Comparison of ENCODE assay signal across 11 cellular contexts in the genomic region with DNA sequence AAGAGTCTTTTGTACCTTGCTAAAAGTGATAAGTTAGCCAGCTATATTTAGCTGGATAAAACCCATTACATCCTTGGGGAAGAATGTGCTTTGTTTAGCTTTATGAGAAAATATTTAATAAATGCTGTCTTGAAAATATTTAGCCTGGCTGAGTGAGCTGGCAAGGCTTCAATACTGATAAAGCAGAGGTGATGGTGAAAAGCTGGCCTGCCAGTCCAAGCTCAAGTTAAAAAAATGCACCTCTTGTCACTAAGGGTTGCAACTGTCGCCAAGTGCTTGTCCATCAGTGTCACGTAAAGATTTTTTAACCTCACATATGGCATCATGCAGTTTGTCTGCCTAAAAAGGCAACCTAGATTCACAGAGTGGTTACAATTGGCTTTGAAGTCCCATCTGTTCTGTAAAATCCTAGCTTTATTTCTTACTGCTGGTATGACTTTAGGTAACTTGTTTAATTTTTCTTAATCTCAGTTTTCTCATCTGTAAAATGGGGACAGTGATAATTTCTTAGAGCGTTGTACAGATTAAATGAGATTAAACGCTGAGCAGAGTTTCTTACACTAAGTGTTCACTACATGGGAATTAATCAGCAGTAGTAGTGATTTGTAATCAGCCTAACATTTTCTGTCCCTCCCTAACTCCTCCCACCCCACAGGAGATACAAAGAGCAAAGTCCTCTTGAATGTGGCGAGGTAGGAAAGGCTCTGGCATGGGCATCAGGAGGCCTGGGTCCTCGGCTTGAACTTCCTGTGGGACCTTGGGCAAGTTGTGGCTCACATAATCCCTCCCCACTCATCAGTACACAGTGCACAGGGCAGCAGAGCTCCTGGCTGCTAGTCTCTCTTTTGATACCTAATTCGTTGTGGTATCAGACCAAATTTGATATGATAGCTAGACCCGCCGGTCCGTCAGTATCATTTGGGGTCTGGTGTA. TPM values are rescaled to one million over a fixed set of nuclear protein-coding genes. Genes with fewer than 3 reads are reported as not detected.
DNase-seq lines count a peak whose midpoint lies in the region; ATAC-seq, FAIRE-seq and TF ChIP-seq lines count a peak whose summit lies in the region.
"Had no signal": no experiment of that assay in that cellular context is flagged by ENCODE, and none has a peak within 500 bp of the region (broad histone marks: within the 10 kb centered on the region; RNA-seq: fewer than 3 reads in every experiment).

No MANE protein-coding gene starts in this region.

- H3K36me3 ChIP-seq in ascending aorta (no peaks in the 10 kb centered on the region), kidney (ENCODE audit: control insufficient read depth in 1 of 2, insufficient read depth in 2 of 2, low read length in 2 of 2) (no peaks in the 10 kb centered on the region)

- H3K4me3 ChIP-seq in ascending aorta (no peak overlapping the region), kidney (ENCODE audit: low read length in 2 of 2) (no peak overlapping the region)
- H3K4me3 ChIP-seq: PC-9 had no signal

- H3K4me1 ChIP-seq in ascending aorta: peaks cover 26 to 78% of the 10 kb centered on the region in 2 donors
- H3K4me1 ChIP-seq in kidney (ENCODE audit: control insufficient read depth in 1 of 2, insufficient read depth in 1 of 2, low read depth in 1 of 2, low read length in 2 of 2): peaks cover 29 to 46% of the 10 kb centered on the region in 2 donors

- no peak for TF ChIP-seq CTCF in ascending aorta (IDR thresholded peaks at IDR 0.05)
- no peak for TF ChIP-seq CTCF in kidney (IDR thresholded peaks at IDR 0.05; ENCODE audit: borderline replicate concordance, extremely low read depth, insufficient read depth)

- peak overlapping the region; percentile 60 for H3K27ac Mint-ChIP-seq in stimulated activated effector memory CD8-positive, alpha-beta T cell treated with anti-CD3 and anti-CD28 coated beads, Interleukin-12 subunit alpha, Interleukin-12 subunit beta, amount 100 ng/mL, for 72 hours

- H3K4me3 Mint-ChIP-seq in stimulated activated effector memory CD8-positive, alpha-beta T cell treated with anti-CD3 and anti-CD28 coated beads, Interleukin-12 subunit alpha, Interleukin-12 subunit beta, amount 100 ng/mL, for 72 hours: no peak overlapping the region

- FAIRE-seq in kidney (lab: Jason Lieb, UNC): no peak

- intact Hi-C loops in ascending aorta (cut with DNase I) (no loop called here), kidney (cut with DNase I) (no loop called here)

- no peaks in the 10 kb centered on the region for H3K27me3 ChIP-seq in ascending aorta

- no peak for TF ChIP-seq POLR2A in erythroblast (IDR thresholded peaks at IDR 0.05; ENCODE audit: low read length)

- H3K9ac ChIP-seq in kidney (ENCODE audit: low read length in 2 of 2): no peak overlapping the region

- H3K9me3 ChIP-seq in ascending aorta: no peaks in the 10 kb centered on the region
- H3K9me3 ChIP-seq in kidney (ENCODE audit: control insufficient read depth in 1 of 2, low read length in 2 of 2): no peaks in the 10 kb centered on the region

- peak; percentile 51 for DNase-seq in GM03348 (ENCODE audit: low spot score)
- DNase-seq in ascending aorta (ENCODE audit: low spot score in 2 of 2): peak in 1 of 2 donors; percentile 78
- no peak for DNase-seq in kidney
- DNase-seq in stimulated activated effector memory CD8-positive, alpha-beta T cell treated with anti-CD3 and anti-CD28 coated beads, Interleukin-12 subunit alpha, Interleukin-12 subunit beta, amount 100 ng/mL, for 72 hours (ENCODE audit: low spot score in 2 of 2): no peak
- no peak for DNase-seq in erythroblast (lab: John Stamatoyannopoulos, UW)
- DNase-seq in NCI-H2029 treated with DMSO at 0.1 percent for 48 hours (lab: John Stamatoyannopoulos, UW): no peak
- no peak for DNase-seq in islet precursor cell
- DNase-seq: activated CD8-positive, alpha-beta memory T cell treated with anti-CD3 and anti-CD28 coated beads, Interleukin-2, amount 50 U/mL, for 4 hours; Karpas-422; PC-9 had no signal

- no peaks in the 10 kb centered on the region for H3K9me3 Mint-ChIP-seq in stimulated activated effector memory CD8-positive, alpha-beta T cell treated with anti-CD3 and anti-CD28 coated beads, Interleukin-12 subunit alpha, Interleukin-12 subunit beta, amount 100 ng/mL, for 72 hours

- H3K4me1 Mint-ChIP-seq in stimulated activated effector memory CD8-positive, alpha-beta T cell treated with anti-CD3 and anti-CD28 coated beads, Interleukin-12 subunit alpha, Interleukin-12 subunit beta, amount 100 ng/mL, for 72 hours: peaks cover 58% of the 10 kb centered on the region

- no peak for ATAC-seq in stimulated activated effector memory CD8-positive, alpha-beta T cell treated with anti-CD3 and anti-CD28 coated beads, Interleukin-12 subunit alpha, Interleukin-12 subunit beta, amount 100 ng/mL, for 72 hours
- ATAC-seq in HG02973 (IDR thresholded peaks at IDR 0.05; ENCODE audit: unreplicated experiment): no peak

- H3K27ac ChIP-seq in ascending aorta: peak overlapping the region; percentile 84 to 86
- peak overlapping the region; percentile 33 to 79 for H3K27ac ChIP-seq in kidney (ENCODE audit: low read depth in 2 of 2, low read length in 2 of 2)
- H3K27ac ChIP-seq: PC-9 had no signal

- H3K36me3 Mint-ChIP-seq in stimulated activated effector memory CD8-positive, alpha-beta T cell treated with anti-CD3 and anti-CD28 coated beads, Interleukin-12 subunit alpha, Interleukin-12 subunit beta, amount 100 ng/mL, for 72 hours: peaks cover 10% of the 10 kb centered on the region

RNA-seq across cellular contexts. Expression of a gene that starts 48.7 kb away (rescaled TPM):
- 89.3 TPM for total RNA-seq in ascending aorta
- 138 TPM for total RNA-seq in kidney
- polyA plus RNA-seq in kidney (ENCODE audit: insufficient read depth, low read depth, low replicate concordance): 26.6 TPM
